In genomic region chr2:69603146-69603743, GRCh38 we compare ENCODE assay signal across 21 cellular contexts. TPM values are rescaled to one million over a fixed set of nuclear protein-coding genes. Genes with fewer than 3 reads are reported as not detected.
DNase-seq lines count a peak whose midpoint lies in the region; ATAC-seq, FAIRE-seq and TF ChIP-seq lines count a peak whose summit lies in the region.
"Had no signal": no experiment of that assay in that cellular context is flagged by ENCODE, and none has a peak within 500 bp of the region (broad histone marks: within the 10 kb centered on the region; RNA-seq: fewer than 3 reads in every experiment).

No MANE protein-coding gene starts in this region.

- H3K9me1 ChIP-seq in K562 (ENCODE audit: control insufficient read depth, insufficient read depth, low read length), result no peaks in the 10 kb centered on the region

- no peaks in the 10 kb centered on the region for H3K23me2 ChIP-seq in H9 (ENCODE audit: insufficient read length, low read depth, low read length, poor library complexity, severe bottlenecking)

- H3K9ac ChIP-seq in K562 (ENCODE audit: insufficient read depth in 1 of 2, low read depth in 2 of 2, low read length in 2 of 2), result peak overlapping the region in 1 of 2 experiments; percentile 47; a peak in 2 of 4 replicates
- no peak overlapping the region for H3K9ac ChIP-seq in parathyroid adenoma
- H3K9ac ChIP-seq in H9 (ENCODE audit: extremely low read depth, insufficient read length, low read length), result no peak overlapping the region
- H3K9ac ChIP-seq: SK-N-SH had no signal

- intact Hi-C loops in K562 (cut with micrococcal nuclease) (loop anchor here (5.0 kb wide), 1 partner anchor 39 kb away; the partner anchor contains the start of gene AAK1), lower lobe of right lung (cut with DNase I) (no loop called here)

- no peak overlapping the region for H3K14ac ChIP-seq in H9 (ENCODE audit: insufficient read depth, low read length)

- TF ChIP-seq POLR2A in K562 (conservative IDR thresholded peaks at IDR 0.05), result no peak

- peaks cover 6% of the 10 kb centered on the region for H3K9me3 ChIP-seq in K562 (replicated peaks; ENCODE audit: control insufficient read depth, insufficient read depth, low read depth, low read length)
- H3K9me3 ChIP-seq in parathyroid adenoma (ENCODE audit: control insufficient read depth, low read length), result no peaks in the 10 kb centered on the region
- H3K9me3 ChIP-seq in H9 (ENCODE audit: control insufficient read depth, low read depth, low read length), result no peaks in the 10 kb centered on the region
- H3K9me3 ChIP-seq in lower lobe of right lung, result no peaks in the 10 kb centered on the region
- H3K9me3 ChIP-seq: colonic mucosa, SK-N-SH, tibial artery had no signal

- no peak overlapping the region for H3K4me3 Mint-ChIP-seq in HFFc6
- no peak overlapping the region for H3K4me3 Mint-ChIP-seq in H9
- H3K4me3 Mint-ChIP-seq: neural crest cell had no signal

- H4K20me1 ChIP-seq in K562 (replicated peaks; ENCODE audit: control insufficient read depth, insufficient read depth, low read length) (no peaks in the 10 kb centered on the region), H9 (ENCODE audit: control insufficient read depth, insufficient read depth, insufficient read length) (no peaks in the 10 kb centered on the region)

- no peaks in the 10 kb centered on the region for H3K79me1 ChIP-seq in H9 (ENCODE audit: insufficient read depth, low read depth, low read length, poor library complexity, severe bottlenecking)

- H3K79me2 ChIP-seq in K562 (ENCODE audit: control insufficient read depth, insufficient read depth, low read length), result no peaks in the 10 kb centered on the region
- peaks cover 58% of the 10 kb centered on the region for H3K79me2 ChIP-seq in parathyroid adenoma
- H3K79me2 ChIP-seq in H9 (ENCODE audit: insufficient read depth, low read length), result no peaks in the 10 kb centered on the region; the same call in 1 of the 2 replicates

- H3K27me3 ChIP-seq in K562 (ENCODE audit: control insufficient read depth in 2 of 2, insufficient read depth in 2 of 2, low read length in 2 of 2) (no peaks in the 10 kb centered on the region), parathyroid adenoma (ENCODE audit: control insufficient read depth, insufficient read depth, low read length) (no peaks in the 10 kb centered on the region), H9 (ENCODE audit: insufficient read depth, low read length) (no peaks in the 10 kb centered on the region), lower lobe of right lung (ENCODE audit: low read depth) (no peaks in the 10 kb centered on the region)
- H3K27me3 ChIP-seq: colonic mucosa, tibial artery had no signal

- in situ Hi-C loops in K562 (cut with MboI), result no loop called here

- H2BK20ac ChIP-seq in H9 (ENCODE audit: low read depth, low read length, poor library complexity, severe bottlenecking), result no peak overlapping the region

- peak overlapping the region; percentile 69 for H3K27ac Mint-ChIP-seq in HFFc6
- H3K27ac Mint-ChIP-seq in H9, result no peak overlapping the region

- H2BK15ac ChIP-seq in H9 (ENCODE audit: low read depth, low read length), result no peak overlapping the region

- H3K23ac ChIP-seq in H9 (ENCODE audit: insufficient read length, low read depth, low read length), result no peak overlapping the region

- TF ChIP-seq CTCF in HFFc6 (IDR thresholded peaks at IDR 0.05) (no peak), K562 (IDR thresholded peaks at IDR 0.05 in 2 of 3, conservative IDR thresholded peaks at IDR 0.05 in 1 of 3; ENCODE audit: insufficient read depth in 2 of 3, low read depth in 1 of 3, low read length in 3 of 3) (no peak), parathyroid adenoma (IDR thresholded peaks at IDR 0.05) (no peak), H9 (conservative IDR thresholded peaks at IDR 0.05) (no peak), lower lobe of right lung (IDR thresholded peaks at IDR 0.05) (no peak)

- H3K36me3 Mint-ChIP-seq in HFFc6 (ENCODE audit: low read depth) (peaks cover 36% of the 10 kb centered on the region), H9 (ENCODE audit: insufficient read depth in 1 of 3, low read depth in 3 of 3) (peaks cover 6 to 8% (median 6%) of the 10 kb centered on the region in 3 experiments; a peak in 4 of 7 replicates)

- H3K4me3 ChIP-seq in K562, result no peak overlapping the region
- no peak overlapping the region for H3K4me3 ChIP-seq in parathyroid adenoma (ENCODE audit: low read depth, low read length)
- H3K4me3 ChIP-seq in lower lobe of right lung, result no peak overlapping the region
- H3K4me3 ChIP-seq: colonic mucosa, tibial artery had no signal

- H4K5ac ChIP-seq in H9 (ENCODE audit: insufficient read length, low read depth, low read length), result no peak overlapping the region

- no peaks in the 10 kb centered on the region; the same call in 1 of the 2 replicates for H3K27me3 Mint-ChIP-seq in HFFc6 (ENCODE audit: insufficient read depth)
- no peaks in the 10 kb centered on the region for H3K27me3 Mint-ChIP-seq in H9 (ENCODE audit: low read depth)

- WGBS in K562 (ENCODE audit: insufficient coverage, low coverage, missing lambda C conversion rate), result 5% methylated on average over 4 of the region's 4 CpGs
- WGBS in H9 (ENCODE audit: extremely low coverage, insufficient read length, low lambda C conversion rate), result no CpG with 5 or more reads among the region's 4 CpGs

- POLR2A ChIA-PET in K562 (lab: Yijun Ruan, JAX), result interaction anchor here (0.6 to 2.7 kb wide), 11 partner anchors 10 to 525 kb away, joined by 3 to 15 read pairs (median 5); partner anchors contain the start of gene AAK1

- no peak overlapping the region for H3K4ac ChIP-seq in H9 (ENCODE audit: low read depth, low read length)

- BruUV-seq in K562 (replicated peaks; lab: Mats Ljungman, UMichigan), result no TSS peak

- H2BK12ac ChIP-seq in H9 (ENCODE audit: insufficient read length, low read depth, low read length), result no peak overlapping the region

- ATAC-seq in K562, result peak; percentile 69
- ATAC-seq in lower lobe of right lung, result no peak

- H2AK5ac ChIP-seq in H9 (ENCODE audit: insufficient read length, low read length), result no peak overlapping the region

- H3K4me1 ChIP-seq in K562 (replicated peaks in 1 of 2; ENCODE audit: control insufficient read depth in 2 of 2, insufficient read depth in 2 of 2, low read length in 2 of 2) (peaks cover 6 to 45% of the 10 kb centered on the region in 2 experiments), parathyroid adenoma (peaks cover 41% of the 10 kb centered on the region), H9 (ENCODE audit: insufficient read depth, low read length) (no peaks in the 10 kb centered on the region; the same call in 1 of the 2 replicates), lower lobe of right lung (peaks cover 6% of the 10 kb centered on the region)
- H3K4me1 ChIP-seq: colonic mucosa had no signal

- H3T11ph ChIP-seq in H9 (ENCODE audit: low read length), result no peak overlapping the region

- no peak for TF ChIP-seq RAD21 in K562 (CRISPR knock-in tag; conservative IDR thresholded peaks at IDR 0.05 in 1 of 2, IDR thresholded peaks at IDR 0.05 in 1 of 2)

- TF ChIP-seq EP300 in K562 (IDR thresholded peaks at IDR 0.05; ENCODE audit: low read length), result no peak

- peak overlapping the region; percentile 67 for H3K27ac ChIP-seq in K562 (ENCODE audit: extremely low read depth, low read depth, low read length)
- H3K27ac ChIP-seq in parathyroid adenoma, result peak overlapping the region; percentile 43
- no peak overlapping the region for H3K27ac ChIP-seq in H9 (ENCODE audit: insufficient read length, low read depth, low read length)
- H3K27ac ChIP-seq in lower lobe of right lung, result no peak overlapping the region
- H3K27ac ChIP-seq: C4-2B, colonic mucosa, tibial artery had no signal

- H3K36me3 ChIP-seq in K562 (ENCODE audit: control insufficient read depth, insufficient read depth, low read length), result no peaks in the 10 kb centered on the region; the same call in 2 of the 3 replicates
- no peaks in the 10 kb centered on the region for H3K36me3 ChIP-seq in parathyroid adenoma (ENCODE audit: control insufficient read depth, insufficient read depth, low read length)
- no peaks in the 10 kb centered on the region for H3K36me3 ChIP-seq in lower lobe of right lung
- H3K36me3 ChIP-seq: colonic mucosa, tibial artery had no signal

- H3K4me2 ChIP-seq in K562 (ENCODE audit: insufficient read depth, low read length) (peak overlapping the region; percentile 66), parathyroid adenoma (ENCODE audit: low read length) (no peak overlapping the region), H9 (ENCODE audit: insufficient read depth, insufficient read length, low read length) (no peak overlapping the region)

- H3K9me3 Mint-ChIP-seq in HFFc6 (no peaks in the 10 kb centered on the region), H9 (peaks cover 2 to 7% of the 10 kb centered on the region in 2 experiments; a peak in 3 of 5 replicates)

- H2BK120ac ChIP-seq in H9 (ENCODE audit: low read depth, low read length, poor library complexity, severe bottlenecking), result no peak overlapping the region

- H4K8ac ChIP-seq in H9 (replicated peaks; ENCODE audit: insufficient read length, low read depth, low read length), result no peak overlapping the region

- peak; percentile 84 for FAIRE-seq in K562 (lab: Jason Lieb, UNC)
- FAIRE-seq: A204.1 had no signal

- CTCF ChIA-PET in K562 (lab: Yijun Ruan, JAX; ENCODE audit: low intra/inter-chr PET ratio), result no interaction called here

- H4K91ac ChIP-seq in H9 (ENCODE audit: insufficient read length, low read depth, low read length), result no peak overlapping the region

- DNase-seq in activated CD4-positive, alpha-beta T cell treated with anti-CD3 and anti-CD28 coated beads for 48 hours, result peak; percentile 14
- no peak for DNase-seq in activated CD4-positive, alpha-beta T cell treated with anti-CD3 and anti-CD28 coated beads for 1 hour
- no peak for DNase-seq in HFFc6
- DNase-seq in K562 (ENCODE audit: extremely low read depth in 1 of 4, low spot score in 3 of 4), result peak; percentile 42 to 77 (median 58)
- DNase-seq in globus pallidus (ENCODE audit: low spot score), result no peak
- no peak for DNase-seq in H9
- no peak for DNase-seq in lower lobe of right lung
- DNase-seq: activated CD8-positive, alpha-beta memory T cell treated with anti-CD3 and anti-CD28 coated beads, Interleukin-2, amount 50 U/mL, for 48 hours; aorta; colonic mucosa; mammary epithelial cell; NCI-H1694 treated with DMSO at 0.1 percent for 48 hours; NCI-H526; PC-3; SK-N-SH; stimulated activated CD4-positive, alpha-beta T cell treated with anti-CD3 and anti-CD28 coated beads, Interleukin-4, amount 100 ng/mL, for 24 hours; tibial artery had no signal

- H3K56ac ChIP-seq in H9 (ENCODE audit: insufficient read length, low read depth, low read length), result no peak overlapping the region

- H3K4me1 Mint-ChIP-seq in HFFc6 (ENCODE audit: low read depth), result peaks cover 85% of the 10 kb centered on the region
- peaks cover 2 to 3% of the 10 kb centered on the region in 2 experiments for H3K4me1 Mint-ChIP-seq in H9

- H2AFZ ChIP-seq in K562 (ENCODE audit: low read depth, low read length) (peak overlapping the region; percentile 75), parathyroid adenoma (no peak overlapping the region), H9 (ENCODE audit: low read length) (no peak overlapping the region)

- H2BK5ac ChIP-seq in H9 (ENCODE audit: insufficient read length, low read length), result no peak overlapping the region

- no peak overlapping the region for H3K18ac ChIP-seq in H9 (ENCODE audit: insufficient read length, low read depth, low read length)

RNA-seq across cellular contexts. Expression of gene AAK1, which starts 40.3 kb away (rescaled TPM):
- 100 to 1,000 TPM in 5 of 6 experiments, 10 to 100 TPM in 1; 96.6 to 123 (median 108) TPM for total RNA-seq in HFFc6 (2021; fragmentation: NEBNext Ultra II Directional; extraction: Animal tissue kit (Norgen Biotek cat#: 25700))
- 34.4 and 78.8 TPM in 2 replicates for total RNA-seq in K562 (2011; cell fraction: chromatin; rRNA removed; ENCODE audit: low replicate concordance)
- 16.3 and 20.0 TPM in 2 replicates for total RNA-seq in K562 (2011; cell fraction: nucleolus; rRNA removed)
- total RNA-seq in K562 (2011; cell fraction: nucleoplasm; rRNA removed), result 38.6 and 69.9 TPM in 2 replicates
- total RNA-seq in K562 (2014; rRNA removed) (8.3 and 8.9 TPM in 2 replicates), K562 (2014; rRNA removed; fragmentation: Illumina TruSeq; extraction: Trizol) (6.0 and 6.9 TPM in 2 replicates), K562 (2015; rRNA removed; fragmentation: Illumina TruSeq; extraction: Trizol) (5.5 and 6.8 TPM in 2 replicates), K562 (2021) (13.8 and 17.1 TPM in 2 replicates), H9 (2021) (29.1 and 30.6 TPM in 2 replicates), lower lobe of right lung (73.3 TPM)
- polyA plus RNA-seq in K562 (2011; rRNA removed) (3.2 and 5.1 TPM in 2 replicates), K562 (2014; fragmentation: Illumina TruSeq; extraction: Trizol) (6.2 and 7.2 TPM in 2 replicates), K562 (2014; fragmentation: Nextera tagmentation; extraction: Ambion mirVana) (1 to 10 TPM in 1 of 2 experiments, under 1 TPM in 1; 0.89 to 2.4 TPM), K562 (2014; rRNA removed) (5.3 and 7.1 TPM in 2 replicates)
- 2.8 and 3.3 TPM in 2 replicates for polyA plus RNA-seq in K562 (2011; cell fraction: cytosol; rRNA removed)
- 4.5 and 10.2 TPM in 2 replicates for polyA plus RNA-seq in K562 (2011; cell fraction: nucleus; rRNA removed)
- polyA plus RNA-seq in K562 (2012), result 8.1 and 15.8 TPM in 2 replicates
- 10.5 and 18.0 TPM in 2 replicates for polyA minus RNA-seq in K562 (2011; rRNA and poly(A)+ RNA removed)
- 4.7 and 7.4 TPM in 2 replicates for polyA minus RNA-seq in K562 (2011; cell fraction: cytosol; rRNA and poly(A)+ RNA removed)
- 8.7 and 10.9 TPM in 2 replicates for polyA minus RNA-seq in K562 (2011; cell fraction: nucleus; rRNA and poly(A)+ RNA removed)

Comparison
In these comparisons a context has a peak if more than half of its experiments do, and no peak if none do; other contexts are left out.
1. DNase-seq: peak in activated CD4-positive, alpha-beta T cell treated with anti-CD3 and anti-CD28 coated beads for 48 hours (single experiment) and K562 (4 of 4); none in activated CD4-positive, alpha-beta T cell treated with anti-CD3 and anti-CD28 coated beads for 1 hour (single experiment), HFFc6 (single experiment), globus pallidus (single experiment), H9 (single experiment) and lower lobe of right lung (single experiment).
2. H3K27ac ChIP-seq: peak in K562 (single experiment) and parathyroid adenoma (single experiment); none in H9 (single experiment) and lower lobe of right lung (single experiment).